In genomic region chr18:3604626-3605408, GRCh38 we compare ENCODE assay signal across 1 cellular context.
TF ChIP-seq lines count a peak whose summit lies in the region.

No MANE protein-coding gene starts in this region.

TF ChIP-seq in HepG2, 621 proteins besides CTCF, POLR2A, EP300 and RAD21 (continued from another document and continues in another):
- TF ChIP-seq POGK (CRISPR knock-in tag; conservative IDR thresholded peaks at IDR 0.05) (peak; percentile 91; the same call in 1 of the 2 replicates), TMF1 (CRISPR knock-in tag; IDR thresholded peaks at IDR 0.05; ENCODE audit: low read depth) (no peak), PAF1 (CRISPR knock-in tag; IDR thresholded peaks at IDR 0.05) (no peak), SUZ12 (IDR thresholded peaks at IDR 0.05; ENCODE audit: low read depth, low read length) (no peak), SMYD3 (CRISPR knock-in tag; IDR thresholded peaks at IDR 0.05) (no peak), ZNF75D (CRISPR knock-in tag; IDR thresholded peaks at IDR 0.05; ENCODE audit: borderline replicate concordance) (no peak), MNT (IDR thresholded peaks at IDR 0.05) (no peak), NFKBIZ (CRISPR knock-in tag; IDR thresholded peaks at IDR 0.05) (no peak), SRSF9 (IDR thresholded peaks at IDR 0.05; ENCODE audit: borderline replicate concordance, insufficient read depth, low read depth, low read length, poor library complexity, severe bottlenecking) (no peak), ARID5B (CRISPR knock-in tag; IDR thresholded peaks at IDR 0.05) (peak; percentile 92), MED13 (CRISPR knock-in tag; IDR thresholded peaks at IDR 0.05) (no peak), RFX5 (IDR thresholded peaks at IDR 0.05; ENCODE audit: low read depth, low read length) (no peak), AKNA (CRISPR knock-in tag; IDR thresholded peaks at IDR 0.05; ENCODE audit: borderline replicate concordance) (no peak), HOXD1 (CRISPR knock-in tag; IDR thresholded peaks at IDR 0.05) (no peak), ZNF567 (CRISPR knock-in tag; IDR thresholded peaks at IDR 0.05; ENCODE audit: borderline replicate concordance) (no peak), HNRNPLL (IDR thresholded peaks at IDR 0.05; ENCODE audit: low read depth, low read length, poor library complexity, severe bottlenecking) (no peak), FOXO4 (CRISPR knock-in tag; conservative IDR thresholded peaks at IDR 0.05) (no peak), TCF12 (IDR thresholded peaks at IDR 0.05) (no peak), TCF12 (CRISPR knock-in tag; IDR thresholded peaks at IDR 0.05) (no peak), MIER3 (CRISPR knock-in tag; IDR thresholded peaks at IDR 0.05; ENCODE audit: borderline replicate concordance) (0 out of 2 replicates have a peak, but pooled peaks have one; percentile 41), ZNF839 (CRISPR knock-in tag; IDR thresholded peaks at IDR 0.05; ENCODE audit: borderline replicate concordance) (no peak), MYC (CRISPR knock-in tag; IDR thresholded peaks at IDR 0.05; ENCODE audit: borderline replicate concordance) (no peak), STAT5B (CRISPR knock-in tag; IDR thresholded peaks at IDR 0.05) (no peak), ZNF770 (CRISPR knock-in tag; IDR thresholded peaks at IDR 0.05) (no peak), ZNF747 (CRISPR knock-in tag; IDR thresholded peaks at IDR 0.05; ENCODE audit: borderline replicate concordance) (no peak), JUNB (CRISPR knock-in tag; IDR thresholded peaks at IDR 0.05; ENCODE audit: borderline replicate concordance) (peak; percentile 83; the same call in 1 of the 2 replicates), ZFP82 (CRISPR knock-in tag; IDR thresholded peaks at IDR 0.05; ENCODE audit: borderline replicate concordance) (peak; percentile 38; the same call in 1 of the 2 replicates), ZMYM2 (CRISPR knock-in tag; IDR thresholded peaks at IDR 0.05) (no peak), GFI1 (CRISPR knock-in tag; IDR thresholded peaks at IDR 0.05; ENCODE audit: borderline replicate concordance) (no peak), ZBTB40 (IDR thresholded peaks at IDR 0.05) (no peak), ZBTB40 (CRISPR knock-in tag; IDR thresholded peaks at IDR 0.05) (no peak), ZNF674 (CRISPR knock-in tag; IDR thresholded peaks at IDR 0.05; ENCODE audit: low read depth) (no peak)
